In the genomic region with DNA sequence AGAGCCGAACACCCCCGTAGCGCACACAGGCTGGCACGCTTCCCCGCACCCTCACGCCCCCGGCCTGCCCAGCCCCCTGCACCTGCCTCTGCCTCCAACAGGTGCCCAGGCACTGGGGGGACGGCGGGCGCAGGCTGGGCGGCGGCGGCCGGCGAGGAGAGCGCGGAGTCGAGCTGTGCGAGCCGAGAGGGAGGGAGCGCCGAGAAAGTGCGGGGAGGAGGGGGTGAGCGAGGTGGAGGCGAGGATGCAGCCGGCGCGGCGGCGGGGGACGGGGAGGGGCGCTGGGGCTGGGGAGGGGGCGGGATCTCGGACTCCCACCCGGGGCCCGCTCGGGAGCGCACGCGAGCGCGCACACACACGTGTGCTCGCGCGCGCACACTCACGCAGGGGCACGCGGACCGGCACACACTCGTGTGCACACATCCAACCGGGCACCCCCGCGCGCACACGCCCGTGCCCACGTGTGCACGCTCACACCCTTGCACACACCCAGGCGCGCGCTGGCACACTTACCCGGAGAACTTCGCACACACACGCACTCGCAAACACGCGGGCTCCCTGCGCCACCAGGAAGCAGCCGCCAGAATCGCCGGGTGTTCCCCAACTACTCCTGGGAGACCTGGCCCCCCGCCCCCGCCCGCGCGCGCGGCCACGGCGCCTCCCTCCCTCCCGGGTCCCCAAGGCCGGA, we compare ENCODE assay signal across 8 cellular contexts. TPM values are rescaled to one million over a fixed set of nuclear protein-coding genes. Genes with fewer than 3 reads are reported as not detected.
DNase-seq lines count a peak whose midpoint lies in the region; ATAC-seq and TF ChIP-seq lines count a peak whose summit lies in the region.

TSS of gene DOC2A (minus strand) at position 211 of the 688 bp plus-strand sequence. CDS start 805 bp downstream, outside the sequence.

- no peaks in the 10 kb centered on the region for H4K20me1 ChIP-seq in neural cell (ENCODE audit: insufficient read depth)

- DNase-seq in Right ventricle myocardium inferior (ENCODE audit: missing footprints) = peak; percentile 55
- DNase-seq in Right ventricle myocardium superior = no peak
- peak; percentile 26 for DNase-seq in RKO (ENCODE audit: low spot score)
- DNase-seq in choroid plexus epithelial cell (ENCODE audit: low read depth) = no peak
- DNase-seq in HCEC 1CT = no peak
- no peak for DNase-seq in NOMO-1 treated with DMSO at 0.1 percent for 48 hours (lab: John Stamatoyannopoulos, UW; ENCODE audit: unreplicated experiment)

- no peak within 1 kb of the TSS for H3K27ac ChIP-seq in neural cell (ENCODE audit: low read length)

- ATAC-seq in Right ventricle myocardium inferior = no peak
- no peak for ATAC-seq in Right ventricle myocardium superior (ENCODE audit: poor library complexity)
- no peak for ATAC-seq in GM21423 (IDR thresholded peaks at IDR 0.05; ENCODE audit: unreplicated experiment)

- H3K36me3 ChIP-seq in neural cell (ENCODE audit: insufficient read depth, low read length) = no peaks in the 10 kb centered on the region

- H3K9me3 ChIP-seq in neural cell (ENCODE audit: low read length) = no peaks in the 10 kb centered on the region

- TF ChIP-seq CTCF in choroid plexus epithelial cell (conservative IDR thresholded peaks at IDR 0.05; ENCODE audit: low read depth, low read length) = no peak
- no peak for TF ChIP-seq CTCF in neural cell (IDR thresholded peaks at IDR 0.05; ENCODE audit: poor library complexity, severe bottlenecking)

- no peak for TF ChIP-seq EP300 in neural cell (conservative IDR thresholded peaks at IDR 0.05; ENCODE audit: poor library complexity, severe bottlenecking)

- H3K9ac ChIP-seq in neural cell (ENCODE audit: low read length) = peak within 1 kb of the TSS; percentile 62

- no peak for TF ChIP-seq RAD21 in neural cell (conservative IDR thresholded peaks at IDR 0.05)

- peak within 1 kb of the TSS; percentile 36 for H3K4me3 ChIP-seq in choroid plexus epithelial cell (ENCODE audit: low read depth, low read length)
- peak within 1 kb of the TSS; percentile 82 for H3K4me3 ChIP-seq in neural cell (ENCODE audit: low read length)

- H2AFZ ChIP-seq in neural cell (ENCODE audit: low read depth, low read length) = peak within 1 kb of the TSS; percentile 49

- H3K9me2 ChIP-seq in neural cell (ENCODE audit: insufficient read depth, low read length) = no peaks in the 10 kb centered on the region

- H3K79me2 ChIP-seq in neural cell (replicated peaks; ENCODE audit: insufficient read depth, low read length) = no peaks in the 10 kb centered on the region

- no peaks in the 10 kb centered on the region for H3K27me3 ChIP-seq in neural cell (ENCODE audit: insufficient read depth, low read depth, low read length)

- H3F3A ChIP-seq in neural cell (ENCODE audit: insufficient read depth, low read length, poor library complexity, severe bottlenecking) = no peaks in the 10 kb centered on the region

- H3K4me2 ChIP-seq in neural cell (ENCODE audit: low read length) = peak within 1 kb of the TSS; percentile 53

- intact Hi-C loops in Right ventricle myocardium inferior (cut with DNase I) (no loop called here), Right ventricle myocardium superior (cut with DNase I) (no loop called here)

TF ChIP-seq in neural cell, 6 proteins besides CTCF, POLR2A, EP300 and RAD21:
- TF ChIP-seq, protein P1, sequence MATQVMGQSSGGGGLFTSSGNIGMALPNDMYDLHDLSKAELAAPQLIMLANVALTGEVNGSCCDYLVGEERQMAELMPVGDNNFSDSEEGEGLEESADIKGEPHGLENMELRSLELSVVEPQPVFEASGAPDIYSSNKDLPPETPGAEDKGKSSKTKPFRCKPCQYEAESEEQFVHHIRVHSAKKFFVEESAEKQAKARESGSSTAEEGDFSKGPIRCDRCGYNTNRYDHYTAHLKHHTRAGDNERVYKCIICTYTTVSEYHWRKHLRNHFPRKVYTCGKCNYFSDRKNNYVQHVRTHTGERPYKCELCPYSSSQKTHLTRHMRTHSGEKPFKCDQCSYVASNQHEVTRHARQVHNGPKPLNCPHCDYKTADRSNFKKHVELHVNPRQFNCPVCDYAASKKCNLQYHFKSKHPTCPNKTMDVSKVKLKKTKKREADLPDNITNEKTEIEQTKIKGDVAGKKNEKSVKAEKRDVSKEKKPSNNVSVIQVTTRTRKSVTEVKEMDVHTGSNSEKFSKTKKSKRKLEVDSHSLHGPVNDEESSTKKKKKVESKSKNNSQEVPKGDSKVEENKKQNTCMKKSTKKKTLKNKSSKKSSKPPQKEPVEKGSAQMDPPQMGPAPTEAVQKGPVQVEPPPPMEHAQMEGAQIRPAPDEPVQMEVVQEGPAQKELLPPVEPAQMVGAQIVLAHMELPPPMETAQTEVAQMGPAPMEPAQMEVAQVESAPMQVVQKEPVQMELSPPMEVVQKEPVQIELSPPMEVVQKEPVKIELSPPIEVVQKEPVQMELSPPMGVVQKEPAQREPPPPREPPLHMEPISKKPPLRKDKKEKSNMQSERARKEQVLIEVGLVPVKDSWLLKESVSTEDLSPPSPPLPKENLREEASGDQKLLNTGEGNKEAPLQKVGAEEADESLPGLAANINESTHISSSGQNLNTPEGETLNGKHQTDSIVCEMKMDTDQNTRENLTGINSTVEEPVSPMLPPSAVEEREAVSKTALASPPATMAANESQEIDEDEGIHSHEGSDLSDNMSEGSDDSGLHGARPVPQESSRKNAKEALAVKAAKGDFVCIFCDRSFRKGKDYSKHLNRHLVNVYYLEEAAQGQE (IDR thresholded peaks at IDR 0.05; ENCODE audit: borderline replicate concordance) = peak; percentile 62
- peak; percentile 86 for TF ChIP-seq MXI1 (conservative IDR thresholded peaks at IDR 0.05; ENCODE audit: poor library complexity, severe bottlenecking)
- TF ChIP-seq TAF1 (IDR thresholded peaks at IDR 0.05; ENCODE audit: low read depth) = peak; percentile 24
- no peak for TF ChIP-seq SMC3 (conservative IDR thresholded peaks at IDR 0.05; ENCODE audit: poor library complexity)
- peak; percentile 5 for TF ChIP-seq POLR2AphosphoS5 (IDR thresholded peaks at IDR 0.05)

RNA-seq across cellular contexts. Expression of gene DOC2A, which starts in this region (rescaled TPM):
- total RNA-seq in Right ventricle myocardium inferior (0.35 TPM), Right ventricle myocardium superior (0.13 TPM)
- 7.3 and 8.5 TPM in 2 replicates for polyA plus RNA-seq in neural cell
- 3.1 and 4.4 TPM in 2 replicates for polyA minus RNA-seq in neural cell

Comparison
In these comparisons a context has a peak if more than half of its experiments do, and no peak if none do; other contexts are left out.
1. Peak in DNase-seq in Right ventricle myocardium inferior; RNA of the gene not detected or under 1 TPM.